ENCODE assay signal across 1 cellular context in the genomic region with DNA sequence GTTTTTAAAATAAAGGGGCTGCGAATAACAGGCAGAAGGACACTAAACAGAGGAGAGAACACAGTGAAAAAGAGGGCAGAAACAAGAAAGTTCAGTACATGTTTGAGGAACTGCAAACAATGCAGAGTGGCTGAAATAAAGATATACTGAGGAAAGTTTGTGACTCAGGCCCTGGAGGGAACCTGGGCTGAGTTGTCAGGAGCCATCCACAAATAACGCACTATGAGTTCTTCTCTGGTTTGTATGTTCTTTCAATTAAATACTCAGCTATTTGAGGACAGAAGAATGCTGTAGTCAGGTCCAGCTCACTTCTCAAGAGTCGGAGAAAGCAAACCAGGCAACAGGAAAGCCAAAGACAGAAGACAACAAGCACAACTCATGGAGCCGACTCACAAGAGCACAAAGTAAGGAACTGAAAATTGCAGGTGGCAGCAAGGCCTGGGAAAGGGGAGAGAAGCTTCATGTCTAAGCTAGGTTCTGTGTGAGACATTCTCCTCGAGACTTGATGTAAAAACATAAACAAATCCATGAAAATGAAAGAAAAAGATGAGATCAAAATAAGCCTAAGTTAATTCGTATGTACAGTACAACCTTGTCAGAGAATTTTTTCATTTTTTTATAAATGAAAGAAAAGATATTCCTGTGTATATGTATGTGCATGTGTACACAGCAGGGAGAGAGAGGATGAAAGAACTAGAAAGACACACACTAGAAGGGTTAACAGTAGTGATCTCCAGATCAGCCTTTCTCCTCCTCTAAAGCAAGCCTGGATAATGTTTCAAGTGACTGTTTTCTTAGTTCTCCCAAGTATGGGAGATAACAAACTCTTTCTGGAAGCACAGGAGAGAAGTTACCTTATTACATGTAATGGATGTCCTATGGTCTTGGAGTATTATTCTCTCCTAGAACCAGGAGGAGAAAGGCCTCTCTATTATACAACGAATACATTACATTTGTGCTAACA.
TF ChIP-seq lines count a peak whose summit lies in the region.

No MANE protein-coding gene starts in this region.

TF ChIP-seq in GM23338, 12 proteins besides CTCF, POLR2A, EP300 and RAD21:
- TF ChIP-seq JUNB (IDR thresholded peaks at IDR 0.05; ENCODE audit: unreplicated experiment), result no peak
- TF ChIP-seq NANOG (IDR thresholded peaks at IDR 0.05; ENCODE audit: borderline replicate concordance), result no peak
- TF ChIP-seq EZH2 (IDR thresholded peaks at IDR 0.05; ENCODE audit: low read depth, unreplicated experiment), result no peak
- no peak for TF ChIP-seq STAT1 (IDR thresholded peaks at IDR 0.05; ENCODE audit: unreplicated experiment)
- TF ChIP-seq POLR2AphosphoS5 (IDR thresholded peaks at IDR 0.05; ENCODE audit: low read depth), result no peak
- TF ChIP-seq, protein P1, sequence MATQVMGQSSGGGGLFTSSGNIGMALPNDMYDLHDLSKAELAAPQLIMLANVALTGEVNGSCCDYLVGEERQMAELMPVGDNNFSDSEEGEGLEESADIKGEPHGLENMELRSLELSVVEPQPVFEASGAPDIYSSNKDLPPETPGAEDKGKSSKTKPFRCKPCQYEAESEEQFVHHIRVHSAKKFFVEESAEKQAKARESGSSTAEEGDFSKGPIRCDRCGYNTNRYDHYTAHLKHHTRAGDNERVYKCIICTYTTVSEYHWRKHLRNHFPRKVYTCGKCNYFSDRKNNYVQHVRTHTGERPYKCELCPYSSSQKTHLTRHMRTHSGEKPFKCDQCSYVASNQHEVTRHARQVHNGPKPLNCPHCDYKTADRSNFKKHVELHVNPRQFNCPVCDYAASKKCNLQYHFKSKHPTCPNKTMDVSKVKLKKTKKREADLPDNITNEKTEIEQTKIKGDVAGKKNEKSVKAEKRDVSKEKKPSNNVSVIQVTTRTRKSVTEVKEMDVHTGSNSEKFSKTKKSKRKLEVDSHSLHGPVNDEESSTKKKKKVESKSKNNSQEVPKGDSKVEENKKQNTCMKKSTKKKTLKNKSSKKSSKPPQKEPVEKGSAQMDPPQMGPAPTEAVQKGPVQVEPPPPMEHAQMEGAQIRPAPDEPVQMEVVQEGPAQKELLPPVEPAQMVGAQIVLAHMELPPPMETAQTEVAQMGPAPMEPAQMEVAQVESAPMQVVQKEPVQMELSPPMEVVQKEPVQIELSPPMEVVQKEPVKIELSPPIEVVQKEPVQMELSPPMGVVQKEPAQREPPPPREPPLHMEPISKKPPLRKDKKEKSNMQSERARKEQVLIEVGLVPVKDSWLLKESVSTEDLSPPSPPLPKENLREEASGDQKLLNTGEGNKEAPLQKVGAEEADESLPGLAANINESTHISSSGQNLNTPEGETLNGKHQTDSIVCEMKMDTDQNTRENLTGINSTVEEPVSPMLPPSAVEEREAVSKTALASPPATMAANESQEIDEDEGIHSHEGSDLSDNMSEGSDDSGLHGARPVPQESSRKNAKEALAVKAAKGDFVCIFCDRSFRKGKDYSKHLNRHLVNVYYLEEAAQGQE (IDR thresholded peaks at IDR 0.05; ENCODE audit: unreplicated experiment), result no peak
TF ChIP-seq in GM23338: peak in this region for 0.
